19 cellular contexts compared by ENCODE assay signal in genomic region chr9:137763271-137763955, GRCh38.
DNase-seq lines count a peak whose midpoint lies in the region; ATAC-seq, FAIRE-seq and TF ChIP-seq lines count a peak whose summit lies in the region.
"Had no signal": no experiment of that assay in that cellular context is flagged by ENCODE, and none has a peak within 500 bp of the region (broad histone marks: within the 10 kb centered on the region; RNA-seq: fewer than 3 reads in every experiment).

No MANE protein-coding gene starts in this region.

- no peaks in the 10 kb centered on the region for H3K4me1 ChIP-seq in gastroesophageal sphincter

- H3K9me3 Mint-ChIP-seq in naive B cell, result no peaks in the 10 kb centered on the region
- H3K9me3 Mint-ChIP-seq in activated T-helper 2 cell treated with anti-CD3 and anti-CD28 coated beads, Interferon-gamma antibody, Interleukin-2, Interleukin-4, amounts not matched to agents 10 μg/mL and 5 μg/mL and 100 μg/mL, durations not matched to agents 14 hours and 24 hours and 36 hours, result no peaks in the 10 kb centered on the region
- H3K9me3 Mint-ChIP-seq: CD4-positive, alpha-beta memory T cell; H9; natural killer cell; stimulated activated naive CD8-positive, alpha-beta T cell treated with anti-CD3 and anti-CD28 coated beads, Interleukin-15, Interleukin-2, amounts not matched to agents 100 ng/mL and 50 ng/mL, for 24 hours had no signal

- H3K4me1 Mint-ChIP-seq in naive B cell, result peaks cover 37 to 68% (median 44%) of the 10 kb centered on the region in 3 donors
- peaks cover 6% of the 10 kb centered on the region for H3K4me1 Mint-ChIP-seq in activated T-helper 2 cell treated with anti-CD3 and anti-CD28 coated beads, Interferon-gamma antibody, Interleukin-2, Interleukin-4, amounts not matched to agents 10 μg/mL and 5 μg/mL and 100 μg/mL, durations not matched to agents 14 hours and 24 hours and 36 hours (ENCODE audit: low read depth)

- TF ChIP-seq CTCF in gastroesophageal sphincter (IDR thresholded peaks at IDR 0.05), result no peak

- peak overlapping the region in 2 of 8 donors; percentile 58 to 79 for H3K4me3 Mint-ChIP-seq in naive B cell
- H3K4me3 Mint-ChIP-seq in activated T-helper 2 cell treated with anti-CD3 and anti-CD28 coated beads, Interferon-gamma antibody, Interleukin-2, Interleukin-4, amounts not matched to agents 10 μg/mL and 5 μg/mL and 100 μg/mL, durations not matched to agents 14 hours and 24 hours and 36 hours (ENCODE audit: low read depth), result no peak overlapping the region
- H3K4me3 Mint-ChIP-seq: activated CD8-positive, alpha-beta memory T cell treated with anti-CD3 and anti-CD28 coated beads, Interleukin-2, amount 10 ng/mL, durations not matched to agents 7 days and 5 days; H9; natural killer cell had no signal

- no peak for FAIRE-seq in H54 (lab: Jason Lieb, UNC)

- no peak for TF ChIP-seq RAD21 in Ishikawa (IDR thresholded peaks at IDR 0.05; ENCODE audit: low read depth)

- WGBS in gastroesophageal sphincter (ENCODE audit: low coverage in 1 of 2), 2 donors, result 78 to 80% methylated on average over 10 to 12 of the region's 29 CpGs

- no peaks in the 10 kb centered on the region for H3K9me3 ChIP-seq in gastroesophageal sphincter
- H3K9me3 ChIP-seq: gastrocnemius medialis had no signal

- ATAC-seq in naive B cell (ENCODE audit: low read depth in 2 of 2), result no peak
- no peak for ATAC-seq in gastroesophageal sphincter
- no peak for ATAC-seq in GM19467 (IDR thresholded peaks at IDR 0.05; ENCODE audit: unreplicated experiment)
- ATAC-seq: activated CD8-positive, alpha-beta memory T cell treated with anti-CD3 and anti-CD28 coated beads, Interleukin-2, amount 10 ng/mL, durations not matched to agents 7 days and 5 days; gastrocnemius medialis had no signal

- no peaks in the 10 kb centered on the region for H3K27me3 Mint-ChIP-seq in naive B cell
- no peaks in the 10 kb centered on the region for H3K27me3 Mint-ChIP-seq in activated T-helper 2 cell treated with anti-CD3 and anti-CD28 coated beads, Interferon-gamma antibody, Interleukin-2, Interleukin-4, amounts not matched to agents 10 μg/mL and 5 μg/mL and 100 μg/mL, durations not matched to agents 14 hours and 24 hours and 36 hours (ENCODE audit: low read depth)
- H3K27me3 Mint-ChIP-seq: activated CD8-positive, alpha-beta memory T cell treated with anti-CD3 and anti-CD28 coated beads, Interleukin-2, amount 10 ng/mL, durations not matched to agents 7 days and 5 days; CD4-positive, alpha-beta memory T cell; progenitor cell of endocrine pancreas; stimulated activated naive CD8-positive, alpha-beta T cell treated with anti-CD3 and anti-CD28 coated beads, Interleukin-15, Interleukin-2, amounts not matched to agents 100 ng/mL and 50 ng/mL, for 24 hours had no signal

- TF ChIP-seq POLR2A in gastroesophageal sphincter (IDR thresholded peaks at IDR 0.05) (no peak), H54 (IDR thresholded peaks at IDR 0.05; ENCODE audit: low read depth, low read length) (no peak)

- H3K36me3 Mint-ChIP-seq in naive B cell, result peaks cover 27 to 42% of the 10 kb centered on the region in 2 donors
- peaks cover 67% of the 10 kb centered on the region for H3K36me3 Mint-ChIP-seq in activated T-helper 2 cell treated with anti-CD3 and anti-CD28 coated beads, Interferon-gamma antibody, Interleukin-2, Interleukin-4, amounts not matched to agents 10 μg/mL and 5 μg/mL and 100 μg/mL, durations not matched to agents 14 hours and 24 hours and 36 hours (ENCODE audit: low read depth)

- H3K27ac Mint-ChIP-seq in naive B cell, result peak overlapping the region; percentile 94 to 100 (median 98)
- no peak overlapping the region for H3K27ac Mint-ChIP-seq in activated T-helper 2 cell treated with anti-CD3 and anti-CD28 coated beads, Interferon-gamma antibody, Interleukin-2, Interleukin-4, amounts not matched to agents 10 μg/mL and 5 μg/mL and 100 μg/mL, durations not matched to agents 14 hours and 24 hours and 36 hours

- no peak overlapping the region for H3K4me3 ChIP-seq in gastroesophageal sphincter
- H3K4me3 ChIP-seq: gastrocnemius medialis had no signal

- DNase-seq in DMS79 (lab: John Stamatoyannopoulos, UW) (peak; percentile 95), cerebellum (ENCODE audit: low spot score) (peak; percentile 37), naive B cell (no peak), H54 (ENCODE audit: insufficient read length, low spot score) (no peak)
- DNase-seq in activated T-helper 2 cell treated with anti-CD3 and anti-CD28 coated beads, Interferon-gamma antibody, Interleukin-2, Interleukin-4, amounts not matched to agents 10 μg/mL and 5 μg/mL and 100 μg/mL, durations not matched to agents 14 hours and 24 hours and 36 hours (ENCODE audit: low spot score), result no peak
- DNase-seq: activated CD8-positive, alpha-beta memory T cell treated with anti-CD3 and anti-CD28 coated beads, Interleukin-2, amount 10 ng/mL, durations not matched to agents 7 days and 5 days; activated effector memory CD4-positive, alpha-beta T cell treated with Interleukin-2 at 50 U/mL for 16 hours; CD4-positive, alpha-beta memory T cell; DMS53; gastrocnemius medialis; H9; natural killer cell; NCI-H69; stimulated activated CD4-positive, alpha-beta T cell treated with anti-CD3 and anti-CD28 coated beads, Interleukin-2, amount 100 ng/mL, for 24 hours had no signal

- no peaks in the 10 kb centered on the region for H3K27me3 ChIP-seq in gastroesophageal sphincter
- H3K27me3 ChIP-seq: gastrocnemius medialis had no signal

- no peak for TF ChIP-seq EP300 in Ishikawa (IDR thresholded peaks at IDR 0.05; ENCODE audit: borderline replicate concordance)
- no peak for TF ChIP-seq EP300 in gastroesophageal sphincter (IDR thresholded peaks at IDR 0.05)

- no peak overlapping the region for H3K27ac ChIP-seq in gastroesophageal sphincter

- H3K36me3 ChIP-seq in gastroesophageal sphincter, result peaks cover 0 to 98% of the 10 kb centered on the region in 2 donors

- intact Hi-C loops in activated T-helper 2 cell treated with anti-CD3 and anti-CD28 coated beads, Interferon-gamma antibody, Interleukin-2, Interleukin-4, amounts not matched to agents 10 μg/mL and 5 μg/mL and 100 μg/mL, durations not matched to agents 14 hours and 24 hours and 36 hours (cut with micrococcal nuclease), result no loop called here

TF ChIP-seq in Ishikawa, 13 proteins besides CTCF, POLR2A, EP300 and RAD21:
- no peak for TF ChIP-seq CEBPB (IDR thresholded peaks at IDR 0.05)
- TF ChIP-seq MAX (IDR thresholded peaks at IDR 0.05), result peak; percentile 49
- no peak for TF ChIP-seq TAF1 (IDR thresholded peaks at IDR 0.05; ENCODE audit: low read depth)
- TF ChIP-seq NFIC (IDR thresholded peaks at IDR 0.05), result peak; percentile 36; the same call in 1 of the 2 replicates

Comparison
In these comparisons a context has a peak if more than half of its experiments do, and no peak if none do; other contexts are left out.
1. DNase-seq: peak in DMS79 (single experiment) and cerebellum (single experiment); none in naive B cell (single experiment), activated T-helper 2 cell treated with anti-CD3 and anti-CD28 coated beads, Interferon-gamma antibody, Interleukin-2, Interleukin-4, amounts not matched to agents 10 μg/mL and 5 μg/mL and 100 μg/mL, durations not matched to agents 14 hours and 24 hours and 36 hours (single experiment) and H54 (single experiment).